ENCODE assay signal across 12 cellular contexts in the genomic region with DNA sequence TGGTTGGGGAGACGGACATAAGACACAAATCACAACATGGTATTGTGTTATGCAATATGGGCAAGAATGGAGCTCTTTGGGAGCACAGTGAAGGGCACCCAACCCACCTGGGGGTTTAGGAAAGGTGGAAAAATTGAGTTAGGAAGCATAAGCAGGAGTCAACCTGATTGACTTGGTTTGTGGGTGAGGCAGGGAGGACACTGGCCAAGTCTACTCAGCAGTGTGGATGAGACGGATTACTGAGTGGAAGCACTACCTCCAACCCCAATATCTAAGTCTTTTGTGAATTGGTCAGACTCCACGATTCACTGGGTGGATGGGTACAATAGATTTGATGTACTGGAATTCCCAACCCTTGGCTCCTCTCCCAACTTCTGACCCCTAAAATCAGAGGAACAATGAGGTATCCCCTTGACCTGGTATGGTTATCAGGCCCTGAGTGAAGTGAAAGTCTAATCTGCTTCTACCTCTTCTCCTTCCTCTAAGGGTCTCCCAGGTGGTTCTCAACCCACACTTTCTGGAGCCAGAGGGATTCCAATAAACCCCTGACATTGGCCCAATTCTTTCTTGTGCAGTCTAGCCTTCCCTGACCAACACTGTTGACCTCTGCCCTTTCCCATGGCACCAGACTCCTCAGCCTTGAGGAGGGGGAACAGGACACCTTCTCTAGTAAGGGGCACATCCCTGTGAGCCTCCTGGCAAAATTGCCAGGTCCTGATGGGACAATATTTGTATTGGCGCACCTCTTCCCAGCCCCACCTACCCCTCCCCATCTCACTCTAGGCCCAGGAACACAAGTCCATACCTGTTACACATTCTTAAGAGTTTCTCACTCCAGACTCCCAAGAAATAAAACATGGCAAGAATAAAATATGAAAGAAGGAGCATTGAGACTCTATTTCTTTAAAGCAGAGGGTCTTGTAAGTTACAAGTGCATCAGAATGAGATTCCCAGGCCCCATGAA. TPM values are rescaled to one million over a fixed set of nuclear protein-coding genes. Genes with fewer than 3 reads are reported as not detected.
DNase-seq lines count a peak whose midpoint lies in the region; ATAC-seq and TF ChIP-seq lines count a peak whose summit lies in the region.
"Had no signal": no experiment of that assay in that cellular context is flagged by ENCODE, and none has a peak within 500 bp of the region (broad histone marks: within the 10 kb centered on the region; RNA-seq: fewer than 3 reads in every experiment).

No MANE protein-coding gene starts in this region.

- no peak overlapping the region for H3K4me2 ChIP-seq in smooth muscle cell

- H3K27ac Mint-ChIP-seq in CD8-positive, alpha-beta T cell, result peak overlapping the region; percentile 46

- peaks cover 20% of the 10 kb centered on the region for H3K4me1 ChIP-seq in CD8-positive, alpha-beta T cell (ENCODE audit: insufficient read depth, low read length)
- H3K4me1 ChIP-seq in smooth muscle cell (ENCODE audit: low read depth), result no peaks in the 10 kb centered on the region

- H3K27ac ChIP-seq in CD8-positive, alpha-beta T cell (ENCODE audit: low read depth, low read length), result no peak overlapping the region
- no peak overlapping the region for H3K27ac ChIP-seq in smooth muscle cell (ENCODE audit: low read depth)
- H3K27ac ChIP-seq: C4-2B, heart left ventricle had no signal

- peaks cover 30% of the 10 kb centered on the region for H3F3A ChIP-seq in smooth muscle cell (ENCODE audit: low read depth)

- peaks cover 43% of the 10 kb centered on the region for H4K20me1 ChIP-seq in smooth muscle cell (ENCODE audit: low read depth)

- no peak overlapping the region for H3K4me3 ChIP-seq in CD8-positive, alpha-beta T cell (ENCODE audit: low read depth, low read length)
- no peak overlapping the region for H3K4me3 ChIP-seq in epithelial cell of esophagus (ENCODE audit: low read length)
- no peak overlapping the region for H3K4me3 ChIP-seq in smooth muscle cell
- H3K4me3 ChIP-seq: heart left ventricle had no signal

- no peak for ATAC-seq in CD8-positive, alpha-beta T cell
- peak; percentile 0 for ATAC-seq in omental fat pad (ENCODE audit: low FRiP score)
- ATAC-seq in activated CD4-positive, CD25-positive, alpha-beta regulatory T cell treated with anti-CD3 and anti-CD28 coated beads, Interleukin-2, amount 50 U/mL, for 24 hours, result no peak
- ATAC-seq: stimulated activated naive CD8-positive, alpha-beta T cell treated with anti-CD3 and anti-CD28 coated beads, Interleukin-15, Interleukin-2, amounts not matched to agents 100 U/mL and 50 U/mL, for 24 hours had no signal

- no peaks in the 10 kb centered on the region for H3K27me3 Mint-ChIP-seq in CD8-positive, alpha-beta T cell (ENCODE audit: low read depth)

- no peak for TF ChIP-seq CTCF in CD8-positive, alpha-beta T cell (IDR thresholded peaks at IDR 0.05)
- TF ChIP-seq CTCF in epithelial cell of esophagus (IDR thresholded peaks at IDR 0.05; ENCODE audit: insufficient read depth, low read depth, low read length, missing control alignments) (no peak), omental fat pad (IDR thresholded peaks at IDR 0.05) (no peak), smooth muscle cell (IDR thresholded peaks at IDR 0.05; ENCODE audit: borderline replicate concordance, insufficient read depth, poor library complexity, severe bottlenecking) (no peak)

- intact Hi-C loops in CD8-positive, alpha-beta T cell (cut with DNase I, micrococcal nuclease), result no loop called here

- peaks cover 9% of the 10 kb centered on the region for H3K79me2 ChIP-seq in smooth muscle cell (ENCODE audit: low read depth)

- no peaks in the 10 kb centered on the region for H3K27me3 ChIP-seq in CD8-positive, alpha-beta T cell (ENCODE audit: insufficient read depth, low read length)
- no peaks in the 10 kb centered on the region for H3K27me3 ChIP-seq in smooth muscle cell (ENCODE audit: low read depth)
- H3K27me3 ChIP-seq: heart left ventricle had no signal

- H3K9ac ChIP-seq in smooth muscle cell (ENCODE audit: low read depth), result no peak overlapping the region

- 82% methylated on average over 4 of the region's 4 CpGs for WGBS in smooth muscle cell (ENCODE audit: low lambda C conversion rate)

- no peaks in the 10 kb centered on the region for H3K9me3 Mint-ChIP-seq in CD8-positive, alpha-beta T cell

- no peak for DNase-seq in CD8-positive, alpha-beta T cell
- peak; percentile 24 for DNase-seq in NAMALWA (ENCODE audit: low spot score)
- DNase-seq in epithelial cell of esophagus (ENCODE audit: low read depth), result peak; percentile 89
- no peak for DNase-seq in omental fat pad (ENCODE audit: low spot score)
- DNase-seq in NCI-H82 (lab: John Stamatoyannopoulos, UW), result no peak
- no peak for DNase-seq in smooth muscle cell (lab: John Stamatoyannopoulos, UW; ENCODE audit: unreplicated experiment)
- no peak for DNase-seq in T-helper 1 cell
- DNase-seq: activated CD8-positive, alpha-beta memory T cell treated with anti-CD3 and anti-CD28 coated beads, Interleukin-2, amount 50 U/mL, for 48 hours; heart left ventricle; stimulated activated naive CD8-positive, alpha-beta T cell treated with anti-CD3 and anti-CD28 coated beads, Interleukin-15, Interleukin-2, amounts not matched to agents 100 U/mL and 50 U/mL, for 24 hours had no signal

- peaks cover 15% of the 10 kb centered on the region for H3K36me3 Mint-ChIP-seq in CD8-positive, alpha-beta T cell

- POLR2A ChIA-PET in CD8-positive, alpha-beta T cell (lab: Charles Lee), result no interaction called here

- H2AFZ ChIP-seq in smooth muscle cell (ENCODE audit: low read depth), result no peak overlapping the region

- CTCF ChIA-PET in CD8-positive, alpha-beta T cell (lab: Charles Lee), result interaction anchor here (0.7 to 2.1 kb wide), 4 partner anchors 11 to 852 kb away, joined by 3 to 6 read pairs (median 4); no protein-coding TSS in a partner anchor

- H3K4me1 Mint-ChIP-seq in CD8-positive, alpha-beta T cell (ENCODE audit: low read depth), result peaks cover 23% of the 10 kb centered on the region

- no peaks in the 10 kb centered on the region for H3K9me3 ChIP-seq in CD8-positive, alpha-beta T cell (ENCODE audit: low read length)
- no peaks in the 10 kb centered on the region for H3K9me3 ChIP-seq in smooth muscle cell (replicated peaks; ENCODE audit: low read depth)
- H3K9me3 ChIP-seq: heart left ventricle had no signal

- H3K36me3 ChIP-seq in CD8-positive, alpha-beta T cell (ENCODE audit: insufficient read depth, low read length), result no peaks in the 10 kb centered on the region
- H3K36me3 ChIP-seq in smooth muscle cell (ENCODE audit: low read depth), result peaks cover 4% of the 10 kb centered on the region

- H3K4me3 Mint-ChIP-seq in CD8-positive, alpha-beta T cell, result no peak overlapping the region

RNA-seq across cellular contexts. Expression of gene EGR1, which starts 5.3 kb away (rescaled TPM):
- 10 to 100 TPM; 12.1 to 12.7 TPM for total RNA-seq in CD8-positive, alpha-beta T cell
- total RNA-seq in omental fat pad (100 to 1,000 TPM in 3 of 4 donors, 10 to 100 TPM in 1; 95.1 to 280 (median 157) TPM), smooth muscle cell (205 and 250 TPM in 2 replicates)
- polyA plus RNA-seq in smooth muscle cell, result 851 and 1,110 TPM in 2 replicates

RNA-seq across cellular contexts. Expression of gene REEP2, which starts 31.7 kb away (rescaled TPM):
- total RNA-seq in CD8-positive, alpha-beta T cell, result under 1 TPM in 1 of 2 experiments, not detected in 1; 0.19 TPM
- total RNA-seq in omental fat pad (1 to 10 TPM in 3 of 4 donors, under 1 TPM in 1; 0.84 to 7.0 (median 2.0) TPM), smooth muscle cell (4.0 and 4.3 TPM in 2 replicates)
- 5.4 and 7.7 TPM in 2 replicates for polyA plus RNA-seq in smooth muscle cell

Comparison
In these comparisons a context has a peak if more than half of its experiments do, and no peak if none do; other contexts are left out.
1. DNase-seq: peak in NAMALWA (single experiment) and epithelial cell of esophagus (single experiment); none in CD8-positive, alpha-beta T cell (0 of 7), omental fat pad (single experiment), NCI-H82 (single experiment), smooth muscle cell (single experiment) and T-helper 1 cell (0 of 5).
2. RNA of gene EGR1, which starts 5.3 kb away (total RNA-seq): 205 to 250 TPM in smooth muscle cell and 95.1 to 280 TPM in omental fat pad; 12.1 to 12.7 TPM in CD8-positive, alpha-beta T cell; every median in the first group is over 4 times any median in the second.